Comparison of ENCODE assay signal across 27 cellular contexts in genomic region chr3:14772533-14773138, GRCh38. TPM values are rescaled to one million over a fixed set of nuclear protein-coding genes. Genes with fewer than 3 reads are reported as not detected.
DNase-seq lines count a peak whose midpoint lies in the region.
"Had no signal": no experiment of that assay in that cellular context is flagged by ENCODE, and none has a peak within 500 bp of the region (broad histone marks: within the 10 kb centered on the region; RNA-seq: fewer than 3 reads in every experiment).

No MANE protein-coding gene starts in this region.

- intact Hi-C loops in activated CD4-positive, alpha-beta memory T cell treated with anti-CD3 and anti-CD28 coated beads for 36 hours (cut with micrococcal nuclease), result no loop called here

- no peaks in the 10 kb centered on the region for H3K36me3 Mint-ChIP-seq in activated CD4-positive, alpha-beta memory T cell treated with anti-CD3 and anti-CD28 coated beads, Interleukin-2, amount 10 ng/mL, durations not matched to agents 7 days and 5 days (ENCODE audit: low read depth)
- no peaks in the 10 kb centered on the region for H3K36me3 Mint-ChIP-seq in activated CD4-positive, alpha-beta memory T cell treated with anti-CD3 and anti-CD28 coated beads for 36 hours
- H3K36me3 Mint-ChIP-seq: activated naive CD4-positive, alpha-beta T cell treated with anti-CD3 and anti-CD28 coated beads, Interleukin-2, amount 50 U/mL, for 24 hours; naive B cell had no signal

- H3K9me3 ChIP-seq in iPS-20b (ENCODE audit: insufficient read depth, low read depth, low read length), result no peaks in the 10 kb centered on the region
- H3K9me3 ChIP-seq: breast epithelium, SK-N-SH had no signal

- peaks cover 14% of the 10 kb centered on the region; the same call in 1 of the 2 replicates for H3K4me1 ChIP-seq in iPS-20b (ENCODE audit: insufficient read depth, low read length)
- H3K4me1 ChIP-seq: breast epithelium had no signal

- H3K27me3 ChIP-seq in iPS-20b (ENCODE audit: insufficient read depth, low read length), result no peaks in the 10 kb centered on the region
- H3K27me3 ChIP-seq: breast epithelium had no signal

- H3K9me3 Mint-ChIP-seq in activated CD4-positive, alpha-beta memory T cell treated with anti-CD3 and anti-CD28 coated beads, Interleukin-2, amount 10 ng/mL, durations not matched to agents 7 days and 5 days, result no peaks in the 10 kb centered on the region
- no peaks in the 10 kb centered on the region for H3K9me3 Mint-ChIP-seq in activated CD4-positive, alpha-beta memory T cell treated with anti-CD3 and anti-CD28 coated beads for 36 hours
- H3K9me3 Mint-ChIP-seq: activated naive CD4-positive, alpha-beta T cell treated with anti-CD3 and anti-CD28 coated beads, Interleukin-2, amount 50 U/mL, for 24 hours; CD4-positive, alpha-beta T cell; effector memory CD8-positive, alpha-beta T cell; HFFc6; naive B cell; T-helper 1 cell treated with Interleukin-12 subunit alpha and Interleukin-12 subunit beta and Interleukin-4 antibody, amounts not matched to agents 30 μg/mL and 1 μg/mL, for 36 hours had no signal

- no peaks in the 10 kb centered on the region for H3K4me1 Mint-ChIP-seq in activated CD4-positive, alpha-beta memory T cell treated with anti-CD3 and anti-CD28 coated beads, Interleukin-2, amount 10 ng/mL, durations not matched to agents 7 days and 5 days
- no peaks in the 10 kb centered on the region for H3K4me1 Mint-ChIP-seq in activated CD4-positive, alpha-beta memory T cell treated with anti-CD3 and anti-CD28 coated beads for 36 hours (ENCODE audit: low read depth)
- H3K4me1 Mint-ChIP-seq: activated naive CD4-positive, alpha-beta T cell treated with anti-CD3 and anti-CD28 coated beads, Interleukin-2, amount 50 U/mL, for 24 hours; naive B cell had no signal

- CTCF ChIA-PET in activated CD4-positive, alpha-beta memory T cell treated with anti-CD3 and anti-CD28 coated beads, Interleukin-2, amount 10 ng/mL, durations not matched to agents 7 days and 5 days (lab: Charles Lee), result interaction anchor here (0.8 kb wide), 1 partner anchor 409 kb away, joined by 3 read pairs; no protein-coding TSS in a partner anchor
- CTCF ChIA-PET in activated CD4-positive, alpha-beta memory T cell treated with anti-CD3 and anti-CD28 coated beads for 36 hours (lab: Charles Lee), result no interaction called here

- no peaks in the 10 kb centered on the region for H3K36me3 ChIP-seq in iPS-20b (ENCODE audit: insufficient read depth, low read depth, low read length)
- H3K36me3 ChIP-seq: breast epithelium had no signal

- H3K27ac Mint-ChIP-seq in activated CD4-positive, alpha-beta memory T cell treated with anti-CD3 and anti-CD28 coated beads, Interleukin-2, amount 10 ng/mL, durations not matched to agents 7 days and 5 days, result no peak overlapping the region
- no peak overlapping the region for H3K27ac Mint-ChIP-seq in activated CD4-positive, alpha-beta memory T cell treated with anti-CD3 and anti-CD28 coated beads for 36 hours
- H3K27ac Mint-ChIP-seq: activated naive CD4-positive, alpha-beta T cell treated with anti-CD3 and anti-CD28 coated beads, Interleukin-2, amount 50 U/mL, for 24 hours; CD4-positive, alpha-beta T cell; effector memory CD8-positive, alpha-beta T cell; HFFc6; T-helper 1 cell treated with Interleukin-12 subunit alpha and Interleukin-12 subunit beta and Interleukin-4 antibody, amounts not matched to agents 30 μg/mL and 1 μg/mL, for 36 hours had no signal

- peak; percentile 9 for DNase-seq in activated CD4-positive, alpha-beta memory T cell treated with anti-CD3 and anti-CD28 coated beads, Interleukin-2, amount 10 ng/mL, durations not matched to agents 7 days and 5 days
- no peak for DNase-seq in activated CD4-positive, alpha-beta memory T cell treated with anti-CD3 and anti-CD28 coated beads for 36 hours
- DNase-seq in KBM-7 (peak; percentile 50), occipital lobe (lab: John Stamatoyannopoulos, UW) (no peak), kidney glomerular epithelial cell (lab: John Stamatoyannopoulos, UW) (no peak), NOMO-1 treated with dmso at 0.1 percent for 144 hours (lab: John Stamatoyannopoulos, UW; ENCODE audit: unreplicated experiment) (no peak)
- peak; percentile 12 for DNase-seq in stimulated activated CD8-positive, alpha-beta memory T cell treated with anti-CD3 and anti-CD28 coated beads, Interleukin-4, amount 100 ng/mL, for 48 hours
- DNase-seq: CD4-positive, alpha-beta T cell; effector memory CD8-positive, alpha-beta T cell; HFFc6; mesenchymal stem cell; naive B cell; NCI-H1436 treated with DMSO at 0.1 percent for 48 hours; NCI-H2107; NCI-H446 treated with DMSO at 0.1 percent for 48 hours; OCI-M1; SK-N-SH; stimulated activated CD4-positive, alpha-beta T cell treated with anti-CD3 and anti-CD28 coated beads, Interleukin-2, amount 100 ng/mL, for 24 hours had no signal

- peaks cover 2% of the 10 kb centered on the region for H3K27me3 Mint-ChIP-seq in activated CD4-positive, alpha-beta memory T cell treated with anti-CD3 and anti-CD28 coated beads, Interleukin-2, amount 10 ng/mL, durations not matched to agents 7 days and 5 days
- H3K27me3 Mint-ChIP-seq in activated CD4-positive, alpha-beta memory T cell treated with anti-CD3 and anti-CD28 coated beads for 36 hours, result peaks cover 1% of the 10 kb centered on the region
- H3K27me3 Mint-ChIP-seq: activated naive CD4-positive, alpha-beta T cell treated with anti-CD3 and anti-CD28 coated beads, Interleukin-2, amount 50 U/mL, for 24 hours had no signal

- H3K9ac ChIP-seq in iPS-20b (ENCODE audit: low read depth, low read length), result peak overlapping the region; percentile 52; the same call in 1 of the 2 replicates
- H3K9ac ChIP-seq: KMS-11, SK-N-SH had no signal

- no peak overlapping the region for H3K4me3 Mint-ChIP-seq in activated CD4-positive, alpha-beta memory T cell treated with anti-CD3 and anti-CD28 coated beads, Interleukin-2, amount 10 ng/mL, durations not matched to agents 7 days and 5 days
- H3K4me3 Mint-ChIP-seq in activated CD4-positive, alpha-beta memory T cell treated with anti-CD3 and anti-CD28 coated beads for 36 hours, result no peak overlapping the region
- H3K4me3 Mint-ChIP-seq: activated naive CD4-positive, alpha-beta T cell treated with anti-CD3 and anti-CD28 coated beads, Interleukin-2, amount 50 U/mL, for 24 hours; CD4-positive, alpha-beta T cell; effector memory CD8-positive, alpha-beta T cell; HFFc6; naive B cell; T-helper 1 cell treated with Interleukin-12 subunit alpha and Interleukin-12 subunit beta and Interleukin-4 antibody, amounts not matched to agents 30 μg/mL and 1 μg/mL, for 36 hours had no signal

- peak overlapping the region; percentile 79 for H3K27ac ChIP-seq in iPS-20b (ENCODE audit: low read length)
- H3K27ac ChIP-seq: 22Rv1, breast epithelium, KMS-11 had no signal

- no peak overlapping the region for H3K4me3 ChIP-seq in iPS-20b (ENCODE audit: low read length)
- H3K4me3 ChIP-seq: breast epithelium, GM12878, smooth muscle cell had no signal

- POLR2A ChIA-PET in activated CD4-positive, alpha-beta memory T cell treated with anti-CD3 and anti-CD28 coated beads, Interleukin-2, amount 10 ng/mL, durations not matched to agents 7 days and 5 days (lab: Charles Lee), result no interaction called here
- POLR2A ChIA-PET in activated CD4-positive, alpha-beta memory T cell treated with anti-CD3 and anti-CD28 coated beads for 36 hours (lab: Charles Lee), result no interaction called here

- in situ Hi-C loops in KBM-7 (cut with MboI; ENCODE audit: low pct_unique_long_range_greater_than_20kb, low sequenced_read_pairs), result no loop called here

RNA-seq across cellular contexts. Expression of gene FGD5, which starts 46.1 kb away (rescaled TPM):
- total RNA-seq in activated CD4-positive, alpha-beta memory T cell treated with anti-CD3 and anti-CD28 coated beads, Interleukin-2, amount 10 ng/mL, durations not matched to agents 7 days and 5 days, result under 1 TPM in 1 of 2 experiments, not detected in 1; 0.10 TPM
- under 1 TPM in 1 of 2 experiments, not detected in 1; 0.12 TPM for total RNA-seq in activated CD4-positive, alpha-beta memory T cell treated with anti-CD3 and anti-CD28 coated beads for 36 hours
- total RNA-seq in occipital lobe, result 2.7 TPM
- total RNA-seq: activated CD8-positive, alpha-beta memory T cell treated with anti-CD3 and anti-CD28 coated beads for 36 hours; CD4-positive, alpha-beta T cell; HFFc6 had no signal

Comparison
In these comparisons a context has a peak if more than half of its experiments do, and no peak if none do; other contexts are left out.
1. DNase-seq: peak in activated CD4-positive, alpha-beta memory T cell treated with anti-CD3 and anti-CD28 coated beads, Interleukin-2, amount 10 ng/mL, durations not matched to agents 7 days and 5 days (single experiment), KBM-7 (single experiment) and stimulated activated CD8-positive, alpha-beta memory T cell treated with anti-CD3 and anti-CD28 coated beads, Interleukin-4, amount 100 ng/mL, for 48 hours (single experiment); none in activated CD4-positive, alpha-beta memory T cell treated with anti-CD3 and anti-CD28 coated beads for 36 hours (single experiment), occipital lobe (single experiment), kidney glomerular epithelial cell (single experiment) and NOMO-1 treated with dmso at 0.1 percent for 144 hours (single experiment).